In genomic region chr4:108031427-108032083, GRCh38 we compare ENCODE assay signal across 14 cellular contexts. TPM values are rescaled to one million over a fixed set of nuclear protein-coding genes. Genes with fewer than 3 reads are reported as not detected.
DNase-seq lines count a peak whose midpoint lies in the region; ATAC-seq and TF ChIP-seq lines count a peak whose summit lies in the region.
"Had no signal": no experiment of that assay in that cellular context is flagged by ENCODE, and none has a peak within 500 bp of the region (broad histone marks: within the 10 kb centered on the region; RNA-seq: fewer than 3 reads in every experiment).

No MANE protein-coding gene starts in this region.

- no peaks in the 10 kb centered on the region for H3F3A ChIP-seq in GM23338 (replicated peaks; ENCODE audit: low read depth)
- H3F3A ChIP-seq in SU-DHL-6 (ENCODE audit: insufficient read depth) = peaks cover 25% of the 10 kb centered on the region

- no peaks in the 10 kb centered on the region for H3K9me3 ChIP-seq in SU-DHL-6 (ENCODE audit: insufficient read depth, low read length)
- H3K9me3 ChIP-seq: psoas muscle, SK-N-SH had no signal

- H3K4me1 Mint-ChIP-seq in GM23338 = peaks cover 10% of the 10 kb centered on the region
- peaks cover 66% of the 10 kb centered on the region for H3K4me1 Mint-ChIP-seq in activated naive CD8-positive, alpha-beta T cell treated with anti-CD3 and anti-CD28 coated beads, Interleukin-2, amount 10 ng/mL, durations not matched to agents 7 days and 5 days
- peaks cover 8 to 12% of the 10 kb centered on the region in 2 donors for H3K4me1 Mint-ChIP-seq in effector memory CD8-positive, alpha-beta T cell (ENCODE audit: low read depth in 2 of 2)

- peaks cover 43% of the 10 kb centered on the region for H3K36me3 Mint-ChIP-seq in GM23338 (ENCODE audit: low read depth)
- peaks cover 34% of the 10 kb centered on the region for H3K36me3 Mint-ChIP-seq in activated naive CD8-positive, alpha-beta T cell treated with anti-CD3 and anti-CD28 coated beads, Interleukin-2, amount 10 ng/mL, durations not matched to agents 7 days and 5 days
- peaks cover 15% of the 10 kb centered on the region for H3K36me3 Mint-ChIP-seq in effector memory CD8-positive, alpha-beta T cell (ENCODE audit: insufficient read depth)

- H3K27me3 ChIP-seq in GM23338 (ENCODE audit: insufficient read depth) (no peaks in the 10 kb centered on the region), SU-DHL-6 (ENCODE audit: low read length) (no peaks in the 10 kb centered on the region)

- POLR2A ChIA-PET in activated naive CD8-positive, alpha-beta T cell treated with anti-CD3 and anti-CD28 coated beads, Interleukin-2, amount 10 ng/mL, durations not matched to agents 7 days and 5 days (lab: Charles Lee) = interaction anchor here (1.4 to 3.3 kb wide), 6 partner anchors 41 to 588 kb away, joined by 3 to 15 read pairs (median 7); partner anchors contain the start of gene RPL34

- H3K4me3 ChIP-seq in GM23338 = no peak overlapping the region
- H3K4me3 ChIP-seq in SU-DHL-6 (ENCODE audit: insufficient read depth, low read length, poor library complexity, severe bottlenecking) = no peak overlapping the region
- H3K4me3 ChIP-seq: psoas muscle had no signal

- H3K36me3 ChIP-seq in GM23338 (ENCODE audit: insufficient read depth) (peaks cover 10% of the 10 kb centered on the region), SU-DHL-6 (ENCODE audit: low read length) (no peaks in the 10 kb centered on the region)

- no peaks in the 10 kb centered on the region; the same call in 1 of the 2 replicates for H4K20me1 ChIP-seq in GM23338 (replicated peaks; ENCODE audit: insufficient read depth)
- no peaks in the 10 kb centered on the region for H4K20me1 ChIP-seq in SU-DHL-6 (ENCODE audit: low read depth, low read length)

- H3K27ac Mint-ChIP-seq in GM23338 = no peak overlapping the region
- H3K27ac Mint-ChIP-seq in activated naive CD8-positive, alpha-beta T cell treated with anti-CD3 and anti-CD28 coated beads, Interleukin-2, amount 10 ng/mL, durations not matched to agents 7 days and 5 days = peak overlapping the region; percentile 89
- H3K27ac Mint-ChIP-seq in effector memory CD8-positive, alpha-beta T cell = no peak overlapping the region

- DNase-seq in GM23338 (ENCODE audit: low spot score) (peak; percentile 27), glomerular visceral epithelial cell (ENCODE audit: extremely low spot score) (no peak), left lobe of liver (ENCODE audit: low spot score) (no peak)
- no peak for DNase-seq in activated naive CD8-positive, alpha-beta T cell treated with anti-CD3 and anti-CD28 coated beads, Interleukin-2, amount 10 ng/mL, durations not matched to agents 7 days and 5 days
- DNase-seq in stimulated activated CD4-positive, alpha-beta T cell treated with anti-CD3 and anti-CD28 coated beads, Interleukin-1b, Interleukin-23, amount 100 ng/mL, for 48 hours = peak; percentile 76
- DNase-seq in effector memory CD8-positive, alpha-beta T cell = no peak
- DNase-seq: dermis blood vessel endothelial cell; NCI-H2107; NK-92 treated with Interleukin-12 subunit alpha and Interleukin-12 subunit beta, amount 100 ng/mL, for 24 hours; psoas muscle; SK-N-SH; substantia nigra had no signal

- H3K4me1 ChIP-seq in GM23338 (ENCODE audit: insufficient read depth) = no peaks in the 10 kb centered on the region
- H3K4me1 ChIP-seq: psoas muscle had no signal

- peak overlapping the region; percentile 35; the same call in 1 of the 2 replicates for H3K9ac ChIP-seq in SU-DHL-6 (ENCODE audit: low read length)
- H3K9ac ChIP-seq: SK-N-SH had no signal

- TF ChIP-seq CTCF in GM23338 (conservative IDR thresholded peaks at IDR 0.05; ENCODE audit: low read depth in 2 of 2) (no peak), SU-DHL-6 (IDR thresholded peaks at IDR 0.05; ENCODE audit: insufficient read depth, low read length, poor library complexity, severe bottlenecking) (no peak)

- no peak for ATAC-seq in GM23338
- no peak for ATAC-seq in activated naive CD8-positive, alpha-beta T cell treated with anti-CD3 and anti-CD28 coated beads, Interleukin-2, amount 10 ng/mL, durations not matched to agents 7 days and 5 days (ENCODE audit: low read depth)
- ATAC-seq in HG03520 (IDR thresholded peaks at IDR 0.05; ENCODE audit: unreplicated experiment) = no peak
- no peak for ATAC-seq in left lobe of liver
- no peak for ATAC-seq in effector memory CD8-positive, alpha-beta T cell (replicated peaks)

- H3K79me2 ChIP-seq in GM23338 (replicated peaks; ENCODE audit: insufficient read depth) (no peaks in the 10 kb centered on the region), SU-DHL-6 (ENCODE audit: insufficient read depth, low read length) (no peaks in the 10 kb centered on the region)

- H2AFZ ChIP-seq in GM23338 (no peak overlapping the region), SU-DHL-6 (ENCODE audit: low read depth, low read length, severe bottlenecking) (no peak overlapping the region)

- H3K9me3 Mint-ChIP-seq in GM23338 = no peaks in the 10 kb centered on the region
- no peaks in the 10 kb centered on the region for H3K9me3 Mint-ChIP-seq in activated naive CD8-positive, alpha-beta T cell treated with anti-CD3 and anti-CD28 coated beads, Interleukin-2, amount 10 ng/mL, durations not matched to agents 7 days and 5 days
- no peaks in the 10 kb centered on the region for H3K9me3 Mint-ChIP-seq in effector memory CD8-positive, alpha-beta T cell

- H3K4me2 ChIP-seq in GM23338 = no peak overlapping the region
- no peak overlapping the region for H3K4me2 ChIP-seq in SU-DHL-6 (ENCODE audit: low read depth, low read length, poor library complexity, severe bottlenecking)
- H3K4me2 ChIP-seq: SK-N-SH had no signal

- H3K9me2 ChIP-seq in GM23338 (ENCODE audit: insufficient read depth) = no peaks in the 10 kb centered on the region
- no peaks in the 10 kb centered on the region for H3K9me2 ChIP-seq in SU-DHL-6 (replicated peaks; ENCODE audit: insufficient read depth, low read length)
- H3K9me2 ChIP-seq: SK-N-SH had no signal

- H3K27ac ChIP-seq in GM23338 (ENCODE audit: low read depth) (no peak overlapping the region), SU-DHL-6 (ENCODE audit: low read depth, low read length) (peak overlapping the region; percentile 74)
- H3K27ac ChIP-seq: psoas muscle had no signal

- no peak overlapping the region for H3K4me3 Mint-ChIP-seq in GM23338
- H3K4me3 Mint-ChIP-seq in activated naive CD8-positive, alpha-beta T cell treated with anti-CD3 and anti-CD28 coated beads, Interleukin-2, amount 10 ng/mL, durations not matched to agents 7 days and 5 days = no peak overlapping the region
- H3K4me3 Mint-ChIP-seq in effector memory CD8-positive, alpha-beta T cell = no peak overlapping the region

- peaks cover 4% of the 10 kb centered on the region for H3K27me3 Mint-ChIP-seq in GM23338 (ENCODE audit: insufficient read depth, low read depth, poor library complexity)
- no peaks in the 10 kb centered on the region for H3K27me3 Mint-ChIP-seq in activated naive CD8-positive, alpha-beta T cell treated with anti-CD3 and anti-CD28 coated beads, Interleukin-2, amount 10 ng/mL, durations not matched to agents 7 days and 5 days
- no peaks in the 10 kb centered on the region for H3K27me3 Mint-ChIP-seq in effector memory CD8-positive, alpha-beta T cell

TF ChIP-seq in GM23338, 12 proteins besides CTCF, POLR2A, EP300 and RAD21 (continues in another document):
- TF ChIP-seq POLR2AphosphoS5 (IDR thresholded peaks at IDR 0.05; ENCODE audit: low read depth) (no peak), ZNF114 (CRISPR knock-in tag; IDR thresholded peaks at IDR 0.05) (no peak), REST (IDR thresholded peaks at IDR 0.05; ENCODE audit: unreplicated experiment) (no peak), JUNB (IDR thresholded peaks at IDR 0.05; ENCODE audit: unreplicated experiment) (no peak), STAT1 (IDR thresholded peaks at IDR 0.05; ENCODE audit: unreplicated experiment) (no peak), EZH2 (IDR thresholded peaks at IDR 0.05; ENCODE audit: low read depth, unreplicated experiment) (no peak), CREB1 (CRISPR knock-in tag; IDR thresholded peaks at IDR 0.05; ENCODE audit: low read depth) (no peak)
- TF ChIP-seq, protein P1, sequence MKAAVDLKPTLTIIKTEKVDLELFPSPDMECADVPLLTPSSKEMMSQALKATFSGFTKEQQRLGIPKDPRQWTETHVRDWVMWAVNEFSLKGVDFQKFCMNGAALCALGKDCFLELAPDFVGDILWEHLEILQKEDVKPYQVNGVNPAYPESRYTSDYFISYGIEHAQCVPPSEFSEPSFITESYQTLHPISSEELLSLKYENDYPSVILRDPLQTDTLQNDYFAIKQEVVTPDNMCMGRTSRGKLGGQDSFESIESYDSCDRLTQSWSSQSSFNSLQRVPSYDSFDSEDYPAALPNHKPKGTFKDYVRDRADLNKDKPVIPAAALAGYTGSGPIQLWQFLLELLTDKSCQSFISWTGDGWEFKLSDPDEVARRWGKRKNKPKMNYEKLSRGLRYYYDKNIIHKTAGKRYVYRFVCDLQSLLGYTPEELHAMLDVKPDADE (IDR thresholded peaks at IDR 0.05) = no peak

RNA-seq across cellular contexts. Expression of gene HADH, which starts 41.9 kb away (rescaled TPM):
- 37.7 and 39.1 TPM in 2 replicates for total RNA-seq in GM23338 (2014; rRNA removed; shearing (Covaris generic))
- 37.9 and 39.2 TPM in 2 replicates for polyA plus RNA-seq in GM23338 (2016; fragmentation: Nextera tagmentation; extraction: Ambion mirVana)
- total RNA-seq in activated naive CD8-positive, alpha-beta T cell treated with anti-CD3 and anti-CD28 coated beads, Interleukin-2, amount 10 ng/mL, durations not matched to agents 7 days and 5 days = 10 to 100 TPM; 45.3 to 46.6 TPM
- total RNA-seq in left lobe of liver = 127 TPM

Comparison
In these comparisons a context has a peak if more than half of its experiments do, and no peak if none do; other contexts are left out.
1. DNase-seq: peak in GM23338 (single experiment) and stimulated activated CD4-positive, alpha-beta T cell treated with anti-CD3 and anti-CD28 coated beads, Interleukin-1b, Interleukin-23, amount 100 ng/mL, for 48 hours (single experiment); none in activated naive CD8-positive, alpha-beta T cell treated with anti-CD3 and anti-CD28 coated beads, Interleukin-2, amount 10 ng/mL, durations not matched to agents 7 days and 5 days (single experiment), glomerular visceral epithelial cell (single experiment), left lobe of liver (single experiment) and effector memory CD8-positive, alpha-beta T cell (0 of 3).